26 cellular contexts compared by ENCODE assay signal in genomic region chr13:80533175-80533574, GRCh38.
"Had no signal": no experiment of that assay in that cellular context is flagged by ENCODE, and none has a peak within 500 bp of the region (broad histone marks: within the 10 kb centered on the region; RNA-seq: fewer than 3 reads in every experiment).

No MANE protein-coding gene starts in this region.

- H3K4me3 ChIP-seq: stomach, suprapubic skin, thoracic aorta, thyroid gland, tibial artery, tibial nerve, transverse colon, upper lobe of left lung, upper lobe of right lung, uterus, vagina had no signal

- H3K36me3 ChIP-seq: stomach, suprapubic skin, thoracic aorta, thyroid gland, tibial artery, tibial nerve, transverse colon, upper lobe of left lung, upper lobe of right lung, uterus, vagina had no signal

- H3K9me3 ChIP-seq: thoracic aorta, thyroid gland, transverse colon, upper lobe of left lung, uterus, vagina had no signal

- H3K27ac ChIP-seq: stomach, suprapubic skin, thoracic aorta, thyroid gland, tibial artery, tibial nerve, transverse colon, upper lobe of left lung, upper lobe of right lung, uterus, vagina had no signal

- H3K27me3 ChIP-seq: stomach, suprapubic skin, thyroid gland, tibial artery, tibial nerve, transverse colon, upper lobe of left lung, upper lobe of right lung, uterus, vagina had no signal

- H3K4me1 ChIP-seq: stomach, suprapubic skin, thyroid gland, tibial nerve, transverse colon, upper lobe of left lung, upper lobe of right lung, uterus, vagina had no signal

- FAIRE-seq: urothelium cell line had no signal

- ATAC-seq: stimulated activated effector memory CD8-positive, alpha-beta T cell treated with anti-CD3 and anti-CD28 coated beads, Interleukin-12 subunit alpha, Interleukin-12 subunit beta, amount 100 ng/mL, for 72 hours; stimulated activated memory B cell treated with anti-CD40 and anti-IgM and Interleukin-4, amounts not matched to agents 10 μg/mL and 1 μg/mL and 100 μg/mL, for 72 hours; stimulated activated naive B cell treated with anti-CD40 and anti-IgM and Interleukin-4, amounts not matched to agents 10 μg/mL and 1 μg/mL and 100 μg/mL, for 72 hours; stimulated activated naive CD8-positive, alpha-beta T cell treated with anti-CD3 and anti-CD28 coated beads, Interleukin-15, amount 100 ng/mL, for 72 hours; stimulated activated naive CD8-positive, alpha-beta T cell treated with anti-CD3 and anti-CD28 coated beads, Interleukin-15, Interleukin-2, amounts not matched to agents 100 U/mL and 50 U/mL, for 24 hours; upper lobe of right lung had no signal

- DNase-seq: stimulated activated CD4-positive, alpha-beta T cell treated with anti-CD3 and anti-CD28 coated beads, Interleukin-2, amount 100 ng/mL, for 48 hours; stimulated activated CD4-positive, alpha-beta T cell treated with anti-CD3 and anti-CD28 coated beads, Interleukin-4, amount 100 ng/mL, for 1 hour; stimulated activated CD4-positive, alpha-beta T cell treated with anti-CD3 and anti-CD28 coated beads, Interleukin-4, amount 100 ng/mL, for 24 hours; stimulated activated CD4-positive, alpha-beta T cell treated with anti-CD3 and anti-CD28 coated beads, Interleukin-4, amount 100 ng/mL, for 4 hours; stimulated activated CD8-positive, alpha-beta memory T cell treated with anti-CD3 and anti-CD28 coated beads, Interleukin-4, amount 100 ng/mL, for 48 hours; stimulated activated naive B cell treated with anti-CD40 and anti-IgM and Interleukin-4, amounts not matched to agents 10 μg/mL and 1 μg/mL and 100 μg/mL, for 72 hours; stimulated activated naive CD4-positive, alpha-beta T cell; stimulated activated naive CD4-positive, alpha-beta T cell treated with Interleukin-2 at 50 U/mL for 16 hours; stimulated activated naive CD8-positive, alpha-beta T cell treated with anti-CD3 and anti-CD28 coated beads, Interleukin-15, amount 100 ng/mL, for 72 hours; stimulated activated naive CD8-positive, alpha-beta T cell treated with anti-CD3 and anti-CD28 coated beads, Interleukin-15, Interleukin-2, amounts not matched to agents 100 U/mL and 50 U/mL, for 24 hours; stomach; substantia nigra; thyroid gland; tibial artery; transverse colon; trophoblast cell; upper lobe of left lung; upper lobe of right lung; uterus had no signal
